In the genomic region with DNA sequence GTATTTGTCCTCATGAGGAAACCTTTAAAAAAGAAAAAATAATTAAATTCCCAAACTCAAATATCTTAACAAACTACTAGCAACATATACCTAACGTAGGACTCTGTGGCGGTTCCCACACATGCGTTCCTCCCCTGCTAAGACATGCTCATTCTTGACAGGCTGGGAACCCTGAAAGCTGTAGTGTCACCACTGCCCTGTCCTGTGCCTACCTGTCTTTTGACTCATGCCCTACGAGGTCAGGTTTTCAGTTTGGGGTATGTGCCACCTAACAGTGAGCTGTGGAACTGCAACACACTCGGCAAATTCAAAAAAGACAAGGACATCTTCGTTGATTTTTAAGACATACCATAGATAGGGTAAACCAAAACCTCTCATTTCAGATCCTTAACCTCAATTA, we compare ENCODE assay signal across 1 cellular context.
TF ChIP-seq lines count a peak whose summit lies in the region.

No MANE protein-coding gene starts in this region.

TF ChIP-seq in HepG2, 621 proteins besides CTCF, POLR2A, EP300 and RAD21:
- TF ChIP-seq ZNF121 (CRISPR knock-in tag; IDR thresholded peaks at IDR 0.05) (peak; percentile 48; the same call in 1 of the 2 replicates), ZNF3 (CRISPR knock-in tag; IDR thresholded peaks at IDR 0.05) (no peak)
